In genomic region chr9:106207298-106207697, GRCh38 we compare ENCODE assay signal across 24 cellular contexts.
"Had no signal": no experiment of that assay in that cellular context is flagged by ENCODE, and none has a peak within 500 bp of the region (broad histone marks: within the 10 kb centered on the region; RNA-seq: fewer than 3 reads in every experiment).

No MANE protein-coding gene starts in this region.

- H3K9me3 ChIP-seq: SK-N-SH had no signal

- H3K9ac ChIP-seq: SK-N-SH had no signal

- H3K27ac ChIP-seq: RWPE1 had no signal

- H3K36me3 Mint-ChIP-seq: T-cell had no signal

- ATAC-seq: Panc1, PC-3, T-cell had no signal

- H3K4me3 Mint-ChIP-seq: T-cell had no signal

- H3K27ac Mint-ChIP-seq: T-cell had no signal

- H3K9me2 ChIP-seq: SK-N-SH had no signal

- H3K4me2 ChIP-seq: SK-N-SH had no signal

- DNase-seq: KBM-7; NCI-H1092; NCI-H1105 treated with DMSO at 0.1 percent for 48 hours; NCI-H1417 treated with DMSO at 0.1 percent for 48 hours; NCI-H146; NCI-H1694 treated with DMSO at 0.1 percent for 48 hours; NCI-H1930; NCI-H2081; NCI-H2107; NCI-H2171; NCI-H226; NCI-H446; NCI-H510A; NCI-H524 treated with DMSO at 0.1 percent for 48 hours; NCI-H69; NCI-H774; NK-92 treated with Interleukin-12 subunit alpha and Interleukin-12 subunit beta, amount 100 ng/mL, for 24 hours; PC-3; SHP77; SK-N-SH; SW 1271; T-cell had no signal

- H3K27me3 Mint-ChIP-seq: T-cell had no signal

- H3K4me1 Mint-ChIP-seq: T-cell had no signal
